1 cellular context compared by ENCODE assay signal in the genomic region with DNA sequence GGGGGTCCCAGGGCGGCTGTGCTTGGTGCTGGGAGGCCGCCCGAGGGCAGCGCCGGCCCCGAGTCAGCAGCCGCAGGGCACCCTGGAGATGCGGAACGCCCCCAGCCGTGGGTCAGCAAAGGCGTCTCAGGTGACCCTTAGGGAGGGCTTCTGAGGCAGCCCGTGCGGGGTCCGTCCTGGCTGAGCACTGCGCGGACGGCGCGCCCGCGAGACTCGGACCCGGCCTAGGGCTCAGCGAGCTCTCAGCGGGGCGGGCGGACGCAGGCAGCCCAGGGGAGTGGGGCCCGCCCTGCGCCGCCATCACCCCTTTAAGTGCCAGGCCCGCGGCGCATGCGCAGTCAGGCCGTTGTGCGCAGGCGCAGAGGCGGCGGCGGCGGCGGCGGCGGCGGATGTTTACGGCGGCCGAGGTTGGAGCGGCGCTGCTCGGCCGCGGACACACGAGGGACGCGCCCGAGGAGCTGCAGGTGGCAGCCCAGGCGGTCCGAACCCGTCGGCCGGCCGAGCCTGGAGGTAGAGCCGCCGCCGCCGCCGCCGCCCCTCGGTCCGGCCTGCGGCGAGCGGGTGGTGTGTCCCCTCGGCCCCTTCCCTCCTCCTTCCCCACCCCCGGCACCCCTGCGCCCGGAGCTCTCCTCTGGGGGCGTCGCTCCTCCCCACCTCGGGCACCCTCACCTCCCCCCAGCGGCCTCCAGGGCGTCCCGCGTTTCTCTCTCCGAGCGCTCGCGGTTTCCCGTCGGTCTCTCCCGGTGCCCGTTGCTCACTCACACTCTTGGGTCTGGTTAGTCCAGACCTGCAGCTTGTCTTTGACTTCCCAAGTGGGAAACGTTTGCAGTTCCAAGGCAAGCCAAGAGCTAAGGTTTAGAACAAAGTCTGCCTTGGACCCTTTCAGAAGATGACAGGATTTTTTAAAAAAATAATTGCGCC.
A peak's percentile ranks its signal among the peaks of the same experiment; 100 is the strongest.
TF ChIP-seq lines count a peak whose summit lies in the region.

TSS of gene PCMTD2 (plus strand) at position 388 of the 921 bp plus-strand sequence. CDS start 4,218 bp downstream, outside the sequence.

TF ChIP-seq in K562, 482 proteins besides CTCF, POLR2A, EP300 and RAD21 (continued from another document and continues in another):
- TF ChIP-seq, protein P1, sequence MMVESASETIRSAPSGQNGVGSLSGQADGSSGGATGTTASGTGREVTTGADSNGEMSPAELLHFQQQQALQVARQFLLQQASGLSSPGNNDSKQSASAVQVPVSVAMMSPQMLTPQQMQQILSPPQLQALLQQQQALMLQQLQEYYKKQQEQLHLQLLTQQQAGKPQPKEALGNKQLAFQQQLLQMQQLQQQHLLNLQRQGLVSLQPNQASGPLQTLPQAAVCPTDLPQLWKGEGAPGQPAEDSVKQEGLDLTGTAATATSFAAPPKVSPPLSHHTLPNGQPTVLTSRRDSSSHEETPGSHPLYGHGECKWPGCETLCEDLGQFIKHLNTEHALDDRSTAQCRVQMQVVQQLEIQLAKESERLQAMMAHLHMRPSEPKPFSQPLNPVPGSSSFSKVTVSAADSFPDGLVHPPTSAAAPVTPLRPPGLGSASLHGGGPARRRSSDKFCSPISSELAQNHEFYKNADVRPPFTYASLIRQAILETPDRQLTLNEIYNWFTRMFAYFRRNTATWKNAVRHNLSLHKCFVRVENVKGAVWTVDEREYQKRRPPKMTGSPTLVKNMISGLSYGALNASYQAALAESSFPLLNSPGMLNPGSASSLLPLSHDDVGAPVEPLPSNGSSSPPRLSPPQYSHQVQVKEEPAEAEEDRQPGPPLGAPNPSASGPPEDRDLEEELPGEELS (CRISPR knock-in tag; IDR thresholded peaks at IDR 0.05; ENCODE audit: borderline replicate concordance): peak; percentile 95
- TF ChIP-seq TBL1XR1 (IDR thresholded peaks at IDR 0.05; ENCODE audit: low read length in 2 of 2): no peak
- no peak for TF ChIP-seq GTF2E2 (tag; IDR thresholded peaks at IDR 0.05)
- no peak for TF ChIP-seq KAT2B (IDR thresholded peaks at IDR 0.05; ENCODE audit: low read depth, low read length)
- 0 out of 4 replicates have a peak, but pooled peaks of 1 of the 2 experiments have one; percentile 12 for TF ChIP-seq HDAC1 (IDR thresholded peaks at IDR 0.05)
- TF ChIP-seq ZNF212 (CRISPR knock-in tag; IDR thresholded peaks at IDR 0.05): no peak
- no peak for TF ChIP-seq CCNT2 (IDR thresholded peaks at IDR 0.05; ENCODE audit: borderline replicate concordance, extremely low read depth, insufficient read length, low read depth, low read length)
- no peak for TF ChIP-seq ZNF143 (CRISPR knock-in tag; IDR thresholded peaks at IDR 0.05)
- no peak for TF ChIP-seq SREBF2 (CRISPR knock-in tag; IDR thresholded peaks at IDR 0.05)
- TF ChIP-seq CAMTA2 (CRISPR knock-in tag; conservative IDR thresholded peaks at IDR 0.05): no peak
- 0 out of 4 replicates have a peak, but pooled peaks of 1 of the 2 experiments have one; percentile 18 for TF ChIP-seq SRF (CRISPR knock-in tag; IDR thresholded peaks at IDR 0.05)
- TF ChIP-seq ZBTB8A (IDR thresholded peaks at IDR 0.05; ENCODE audit: partially characterized antibody): no peak
- no peak for TF ChIP-seq HEY1 (CRISPR knock-in tag; IDR thresholded peaks at IDR 0.05; ENCODE audit: borderline replicate concordance)
- TF ChIP-seq SMARCE1 (IDR thresholded peaks at IDR 0.05): no peak; the same call in 1 of the 2 replicates
- TF ChIP-seq HDAC2 (IDR thresholded peaks at IDR 0.05): no peak
- TF ChIP-seq MCM2 (IDR thresholded peaks at IDR 0.05; ENCODE audit: low read depth): no peak
- TF ChIP-seq PPARD (CRISPR knock-in tag; IDR thresholded peaks at IDR 0.05): no peak
- TF ChIP-seq U2AF1 (optimal IDR thresholded peaks at IDR 0.05; ENCODE audit: low read depth, low read length): peak; percentile 18
- TF ChIP-seq ZNF584 (CRISPR knock-in tag; IDR thresholded peaks at IDR 0.05; ENCODE audit: low read depth): no peak
- TF ChIP-seq RREB1 (CRISPR knock-in tag; IDR thresholded peaks at IDR 0.05): no peak
- TF ChIP-seq, protein P2, sequence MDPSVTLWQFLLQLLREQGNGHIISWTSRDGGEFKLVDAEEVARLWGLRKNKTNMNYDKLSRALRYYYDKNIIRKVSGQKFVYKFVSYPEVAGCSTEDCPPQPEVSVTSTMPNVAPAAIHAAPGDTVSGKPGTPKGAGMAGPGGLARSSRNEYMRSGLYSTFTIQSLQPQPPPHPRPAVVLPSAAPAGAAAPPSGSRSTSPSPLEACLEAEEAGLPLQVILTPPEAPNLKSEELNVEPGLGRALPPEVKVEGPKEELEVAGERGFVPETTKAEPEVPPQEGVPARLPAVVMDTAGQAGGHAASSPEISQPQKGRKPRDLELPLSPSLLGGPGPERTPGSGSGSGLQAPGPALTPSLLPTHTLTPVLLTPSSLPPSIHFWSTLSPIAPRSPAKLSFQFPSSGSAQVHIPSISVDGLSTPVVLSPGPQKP (CRISPR knock-in tag; IDR thresholded peaks at IDR 0.05): no peak
- TF ChIP-seq COPS2 (conservative IDR thresholded peaks at IDR 0.05): no peak
- no peak for TF ChIP-seq ZC3H8 (IDR thresholded peaks at IDR 0.05)
- TF ChIP-seq ZNF436 (CRISPR knock-in tag; IDR thresholded peaks at IDR 0.05): no peak
- no peak for TF ChIP-seq HOXB6 (CRISPR knock-in tag; IDR thresholded peaks at IDR 0.05; ENCODE audit: borderline replicate concordance)
- TF ChIP-seq NONO (IDR thresholded peaks at IDR 0.05; ENCODE audit: low read depth in 2 of 2, low read length in 1 of 2): peak; percentile 25 to 61; a peak in 3 of 4 replicates
- TF ChIP-seq ZNF274 (IDR thresholded peaks at IDR 0.05; ENCODE audit: borderline replicate concordance, low read depth, low read length): no peak
- no peak for TF ChIP-seq ZNF699 (CRISPR knock-in tag; IDR thresholded peaks at IDR 0.05; ENCODE audit: insufficient replicate concordance)
- no peak for TF ChIP-seq KAT7 (CRISPR knock-in tag; IDR thresholded peaks at IDR 0.05; ENCODE audit: borderline replicate concordance)
- no peak for TF ChIP-seq CBFA2T3 (IDR thresholded peaks at IDR 0.05)
- no peak for TF ChIP-seq KHSRP (IDR thresholded peaks at IDR 0.05)
- no peak for TF ChIP-seq KDM2B (CRISPR knock-in tag; IDR thresholded peaks at IDR 0.05)
- no peak for TF ChIP-seq ZNF75A (CRISPR knock-in tag; IDR thresholded peaks at IDR 0.05)
- no peak for TF ChIP-seq MTA2 (IDR thresholded peaks at IDR 0.05; ENCODE audit: low read depth)
- TF ChIP-seq HNRNPH1 (optimal IDR thresholded peaks at IDR 0.05; ENCODE audit: low read depth, low read length): no peak
- TF ChIP-seq CREM (IDR thresholded peaks at IDR 0.05; ENCODE audit: low read depth): no peak; the same call in 1 of the 2 replicates
- no peak for TF ChIP-seq IRF9 (tag; IDR thresholded peaks at IDR 0.05)
- TF ChIP-seq SNIP1 (IDR thresholded peaks at IDR 0.05; ENCODE audit: low read depth): peak; percentile 97
- TF ChIP-seq, protein P3, sequence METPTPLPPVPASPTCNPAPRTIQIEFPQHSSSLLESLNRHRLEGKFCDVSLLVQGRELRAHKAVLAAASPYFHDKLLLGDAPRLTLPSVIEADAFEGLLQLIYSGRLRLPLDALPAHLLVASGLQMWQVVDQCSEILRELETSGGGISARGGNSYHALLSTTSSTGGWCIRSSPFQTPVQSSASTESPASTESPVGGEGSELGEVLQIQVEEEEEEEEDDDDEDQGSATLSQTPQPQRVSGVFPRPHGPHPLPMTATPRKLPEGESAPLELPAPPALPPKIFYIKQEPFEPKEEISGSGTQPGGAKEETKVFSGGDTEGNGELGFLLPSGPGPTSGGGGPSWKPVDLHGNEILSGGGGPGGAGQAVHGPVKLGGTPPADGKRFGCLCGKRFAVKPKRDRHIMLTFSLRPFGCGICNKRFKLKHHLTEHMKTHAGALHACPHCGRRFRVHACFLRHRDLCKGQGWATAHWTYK (CRISPR knock-in tag; IDR thresholded peaks at IDR 0.05): peak; percentile 73; the same call in 1 of the 2 replicates
- no peak for TF ChIP-seq NEUROD1 (IDR thresholded peaks at IDR 0.05; ENCODE audit: borderline replicate concordance, low read depth, low read length, partially characterized antibody)
- no peak for TF ChIP-seq SMAD2 (IDR thresholded peaks at IDR 0.05; ENCODE audit: low read depth, low read length)
- peak; percentile 45; the same call in 1 of the 2 replicates for TF ChIP-seq CEBPG (CRISPR knock-in tag; IDR thresholded peaks at IDR 0.05)
- no peak for TF ChIP-seq CEBPG (tag; conservative IDR thresholded peaks at IDR 0.05 in 1 of 2, IDR thresholded peaks at IDR 0.05 in 1 of 2)
- no peak for TF ChIP-seq BDP1 (IDR thresholded peaks at IDR 0.05; ENCODE audit: insufficient read depth, insufficient read length)
- no peak for TF ChIP-seq HDGF (IDR thresholded peaks at IDR 0.05)
- no peak for TF ChIP-seq CHAMP1 (IDR thresholded peaks at IDR 0.05)
- no peak for TF ChIP-seq NFRKB (IDR thresholded peaks at IDR 0.05; ENCODE audit: low read depth)
- no peak for TF ChIP-seq FOXJ3 (CRISPR knock-in tag; IDR thresholded peaks at IDR 0.05)
- no peak for TF ChIP-seq ZNF124 (CRISPR knock-in tag; IDR thresholded peaks at IDR 0.05)
